ENCODE assay signal across 5 cellular contexts in genomic region chr2:87428452-87429130, GRCh38.
A peak's percentile ranks its signal among the peaks of the same experiment; 100 is the strongest.
DNase-seq lines count a peak whose midpoint lies in the region; ATAC-seq, FAIRE-seq and TF ChIP-seq lines count a peak whose summit lies in the region.
"Not testable (repeated sequence)": the region's sequence is repeated elsewhere in the genome, so short reads cannot be mapped to it uniquely, and the experiment has no call there.

No MANE protein-coding gene starts in this region.

- TF ChIP-seq POLR2A in sigmoid colon (IDR thresholded peaks at IDR 0.05) = not testable (repeated sequence)

- DNase-seq in activated CD4-positive, alpha-beta T cell treated with anti-CD3 and anti-CD28 coated beads, Interleukin-2, amount 10 ng/mL, durations not matched to agents 24 days and 14 days = peak; percentile 58
- DNase-seq in coronary artery (ENCODE audit: low spot score) = peak; percentile 72
- peak; percentile 70 for DNase-seq in Right ventricle myocardium inferior (ENCODE audit: missing footprints)
- DNase-seq in kidney = peak; percentile 82
- peak; percentile 68 for DNase-seq in sigmoid colon

- not testable (repeated sequence) for TF ChIP-seq CTCF in coronary artery (IDR thresholded peaks at IDR 0.05); kidney (IDR thresholded peaks at IDR 0.05; ENCODE audit: borderline replicate concordance, extremely low read depth, insufficient read depth); sigmoid colon (IDR thresholded peaks at IDR 0.05)

- H3K9me3 ChIP-seq in kidney (ENCODE audit: control insufficient read depth in 1 of 2, low read length in 2 of 2); sigmoid colon: not testable (repeated sequence)

- H3K4me3 Mint-ChIP-seq in activated CD4-positive, alpha-beta T cell treated with anti-CD3 and anti-CD28 coated beads, Interleukin-2, amount 10 ng/mL, durations not matched to agents 24 days and 14 days = not testable (repeated sequence)

- H3K4me1 Mint-ChIP-seq in activated CD4-positive, alpha-beta T cell treated with anti-CD3 and anti-CD28 coated beads, Interleukin-2, amount 10 ng/mL, durations not matched to agents 24 days and 14 days = not testable (repeated sequence)

- not testable (repeated sequence) for H3K36me3 Mint-ChIP-seq in activated CD4-positive, alpha-beta T cell treated with anti-CD3 and anti-CD28 coated beads, Interleukin-2, amount 10 ng/mL, durations not matched to agents 24 days and 14 days (ENCODE audit: low read depth)

- H3K27me3 Mint-ChIP-seq in activated CD4-positive, alpha-beta T cell treated with anti-CD3 and anti-CD28 coated beads, Interleukin-2, amount 10 ng/mL, durations not matched to agents 24 days and 14 days = not testable (repeated sequence)

- not testable (repeated sequence) for H3K4me1 ChIP-seq in kidney (ENCODE audit: control insufficient read depth in 1 of 2, insufficient read depth in 1 of 2, low read depth in 1 of 2, low read length in 2 of 2); sigmoid colon

- TF ChIP-seq EP300 in sigmoid colon (IDR thresholded peaks at IDR 0.05) = not testable (repeated sequence)

- ATAC-seq in Right ventricle myocardium inferior = not testable (repeated sequence)

- H3K9me3 Mint-ChIP-seq in activated CD4-positive, alpha-beta T cell treated with anti-CD3 and anti-CD28 coated beads, Interleukin-2, amount 10 ng/mL, durations not matched to agents 24 days and 14 days = not testable (repeated sequence)

- H3K9ac ChIP-seq in kidney (ENCODE audit: low read length in 2 of 2) = not testable (repeated sequence)

- WGBS in sigmoid colon, 2 donors = 81 to 89% methylated on average over 2 of the region's 2 CpGs

- intact Hi-C loops in activated CD4-positive, alpha-beta T cell treated with anti-CD3 and anti-CD28 coated beads, Interleukin-2, amount 10 ng/mL, durations not matched to agents 24 days and 14 days (cut with micrococcal nuclease); Right ventricle myocardium inferior (cut with DNase I); kidney (cut with DNase I); sigmoid colon (cut with DNase I): not testable (repeated sequence)

- not testable (repeated sequence) for FAIRE-seq in kidney (lab: Jason Lieb, UNC)

- not testable (repeated sequence) for H3K27ac Mint-ChIP-seq in activated CD4-positive, alpha-beta T cell treated with anti-CD3 and anti-CD28 coated beads, Interleukin-2, amount 10 ng/mL, durations not matched to agents 24 days and 14 days

- H3K27me3 ChIP-seq in sigmoid colon = not testable (repeated sequence)

- H3K4me3 ChIP-seq in coronary artery; kidney (ENCODE audit: low read length in 2 of 2); sigmoid colon: not testable (repeated sequence)

- not testable (repeated sequence) for H3K36me3 ChIP-seq in kidney (ENCODE audit: control insufficient read depth in 1 of 2, insufficient read depth in 2 of 2, low read length in 2 of 2); sigmoid colon

- not testable (repeated sequence) for H3K27ac ChIP-seq in coronary artery; kidney (ENCODE audit: low read depth in 2 of 2, low read length in 2 of 2); sigmoid colon
